ENCODE assay signal across 8 cellular contexts in the genomic region with DNA sequence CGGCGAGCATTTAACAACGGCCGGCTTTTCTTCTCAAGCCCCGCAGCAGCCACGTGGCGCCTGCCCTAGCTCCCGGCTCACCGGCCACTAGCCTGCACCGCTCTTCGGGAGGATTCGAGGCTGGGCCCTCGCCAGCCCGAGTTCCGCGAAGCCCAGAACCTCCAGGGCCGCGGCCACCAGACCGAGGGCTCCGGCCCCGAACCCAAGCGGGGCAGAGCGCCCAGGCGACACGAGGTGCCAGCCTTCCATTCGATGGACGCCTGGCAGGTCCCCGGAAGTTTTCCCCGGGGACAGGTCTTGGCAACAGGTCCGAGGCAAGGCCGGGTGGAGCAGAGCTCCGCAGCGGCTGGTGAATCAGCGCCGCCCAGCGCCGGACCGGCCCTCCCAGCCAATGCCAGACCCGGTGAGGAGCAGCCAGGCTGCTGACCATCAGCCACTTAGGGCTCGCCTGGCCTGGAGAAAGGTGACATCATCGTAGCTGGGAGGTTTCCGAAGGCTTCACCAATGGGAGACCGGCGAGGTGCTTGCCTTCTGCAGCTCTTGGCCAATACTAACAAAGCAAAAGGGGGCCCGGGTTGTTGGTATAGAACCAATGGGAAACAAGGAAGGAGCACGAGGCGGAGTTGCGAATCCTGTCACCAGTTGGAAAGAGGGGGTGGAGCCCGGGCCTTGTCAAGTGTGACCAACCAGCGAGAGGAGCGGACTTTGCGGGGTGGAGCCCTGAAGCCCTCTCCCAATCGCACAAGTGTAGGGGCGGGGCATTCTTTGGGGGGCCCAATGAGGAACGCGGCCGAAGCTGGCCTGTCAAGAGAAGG. TPM values are rescaled to one million over a fixed set of nuclear protein-coding genes. Genes with fewer than 3 reads are reported as not detected.
DNase-seq lines count a peak whose midpoint lies in the region; ATAC-seq and TF ChIP-seq lines count a peak whose summit lies in the region.

No MANE protein-coding gene starts in this region.

- peak; percentile 40; the same call in 1 of the 2 replicates for TF ChIP-seq CTCF in GM12874 (IDR thresholded peaks at IDR 0.05; ENCODE audit: insufficient read depth, low read depth, low read length)
- TF ChIP-seq CTCF in adrenal gland (IDR thresholded peaks at IDR 0.05) = peak in 2 of 6 experiments; percentile 4 to 9
- TF ChIP-seq CTCF in heart left ventricle (IDR thresholded peaks at IDR 0.05) = peak in 7 of 12 donors; percentile 12 to 51 (median 40)
- TF ChIP-seq CTCF in upper lobe of left lung (IDR thresholded peaks at IDR 0.05) = peak in 4 of 6 experiments; percentile 42 to 52 (median 48)

- TF ChIP-seq POLR2A in adrenal gland (IDR thresholded peaks at IDR 0.05) = peak; percentile 78 to 79
- TF ChIP-seq POLR2A in heart left ventricle (IDR thresholded peaks at IDR 0.05) = peak; percentile 62 to 75
- TF ChIP-seq POLR2A in upper lobe of left lung (IDR thresholded peaks at IDR 0.05) = peak in 3 of 4 donors; percentile 85 to 92 (median 89)

- H3K4me3 ChIP-seq in adrenal gland (peak overlapping the region; percentile 8 to 72 (median 58)), heart left ventricle (peak overlapping the region; percentile 66 to 88 (median 82)), upper lobe of left lung (peak overlapping the region; percentile 34 to 93 (median 87))

- ATAC-seq in HG02763 (IDR thresholded peaks at IDR 0.05; ENCODE audit: unreplicated experiment) = peak; percentile 85
- peak; percentile 95 to 98 (median 97) for ATAC-seq in heart left ventricle
- peak; percentile 96 to 99 for ATAC-seq in upper lobe of left lung (ENCODE audit: low FRiP score in 2 of 2)

- peaks cover 0 to 13% of the 10 kb centered on the region in 2 donors for H3K36me3 ChIP-seq in adrenal gland (replicated peaks in 1 of 2)
- peaks cover 0 to 58% (median 37%) of the 10 kb centered on the region in 9 donors for H3K36me3 ChIP-seq in heart left ventricle
- peaks cover under 1 to 22% (median 6%) of the 10 kb centered on the region in 4 donors for H3K36me3 ChIP-seq in upper lobe of left lung

- H3K9me3 ChIP-seq in adrenal gland (replicated peaks in 1 of 3) (no peaks in the 10 kb centered on the region), heart left ventricle (no peaks in the 10 kb centered on the region), upper lobe of left lung (no peaks in the 10 kb centered on the region)

- peak in 1 of 4 donors; percentile 71 for TF ChIP-seq EP300 in upper lobe of left lung (IDR thresholded peaks at IDR 0.05)

- peak; percentile 100 for DNase-seq in NCI-H1417 treated with DMSO at 0.1 percent for 48 hours (lab: John Stamatoyannopoulos, UW)
- DNase-seq in SW480 (ENCODE audit: low spot score) = peak; percentile 100
- DNase-seq in adrenal gland = peak; percentile 100
- peak; percentile 99 to 100 (median 100) for DNase-seq in heart left ventricle
- peak; percentile 100 for DNase-seq in pons (ENCODE audit: low spot score)
- DNase-seq in upper lobe of left lung = peak; percentile 98 to 100

- intact Hi-C loops in adrenal gland (cut with DNase I) = loop anchor here (5.0 to 10.0 kb wide), 4 partner anchors 150 to 233 kb away; no protein-coding TSS in a partner anchor
- intact Hi-C loops in heart left ventricle (cut with DNase I) = loop anchor here (1.0 to 10.0 kb wide), 17 partner anchors 153 to 390 kb away; a partner anchor contains a TSS

- H3K4me1 ChIP-seq in adrenal gland (replicated peaks in 1 of 2) (peaks cover 6 to 29% of the 10 kb centered on the region in 2 donors), heart left ventricle (peaks cover 0 to 56% (median 14%) of the 10 kb centered on the region in 12 donors), upper lobe of left lung (peaks cover 18 to 37% (median 29%) of the 10 kb centered on the region in 4 donors)

- 0% methylated on average over 20 to 57 of the region's 57 CpGs for WGBS in adrenal gland, 4 donors
- whole genome bisulfite sequencing in heart left ventricle, 4 donors = 0% methylated on average over 25 to 57 of the region's 57 CpGs
- WGBS in upper lobe of left lung, 2 donors = 0% methylated on average over 19 to 50 of the region's 57 CpGs

- peak overlapping the region; percentile 88 to 99 (median 95) for H3K27ac ChIP-seq in adrenal gland
- peak overlapping the region; percentile 71 to 99 (median 96) for H3K27ac ChIP-seq in heart left ventricle
- peak overlapping the region; percentile 91 to 100 (median 96) for H3K27ac ChIP-seq in upper lobe of left lung

- no peaks in the 10 kb centered on the region for H3K27me3 ChIP-seq in adrenal gland
- H3K27me3 ChIP-seq in heart left ventricle = no peaks in the 10 kb centered on the region
- H3K27me3 ChIP-seq in upper lobe of left lung = no peaks in the 10 kb centered on the region

RNA-seq across cellular contexts. Expression of a gene that starts 0.5 kb away (rescaled TPM):
- total RNA-seq in adrenal gland = 10 to 100 TPM in 3 of 8 donors, 1 to 10 TPM in 5; 5.8 to 12.1 (median 8.7) TPM
- polyA plus RNA-seq in adrenal gland = 1 to 10 TPM; 1.7 to 6.4 (median 2.5) TPM
- total RNA-seq in heart left ventricle = 10 to 100 TPM in 1 of 9 donors, 1 to 10 TPM in 8; 3.2 to 17.0 (median 5.1) TPM
- polyA plus RNA-seq in heart left ventricle = 1 to 10 TPM; 1.6 to 3.7 TPM
- 10 to 100 TPM; 16.3 to 94.3 (median 33.8) TPM for total RNA-seq in upper lobe of left lung

RNA-seq across cellular contexts. Expression of a gene that starts 20.7 kb away (rescaled TPM):
- total RNA-seq in adrenal gland (10 to 100 TPM; 35.2 to 67.4 (median 43.7) TPM), heart left ventricle (10 to 100 TPM; 48.4 to 75.4 (median 55.0) TPM), upper lobe of left lung (100 to 1,000 TPM in 2 of 6 donors, 10 to 100 TPM in 4; 32.7 to 120 (median 55.0) TPM)
- polyA plus RNA-seq in adrenal gland (10 to 100 TPM; 25.1 to 76.0 (median 46.7) TPM), heart left ventricle (10 to 100 TPM; 37.5 to 97.8 TPM)

RNA-seq across cellular contexts. Expression of a gene that starts 47.0 kb away (rescaled TPM):
- total RNA-seq in adrenal gland (1 to 10 TPM in 7 of 8 donors, under 1 TPM in 1; 0.61 to 5.6 (median 1.9) TPM), heart left ventricle (under 1 TPM in 8 of 9 donors, not detected in 1; 0.28 to 0.94 (median 0.56) TPM), upper lobe of left lung (1 to 10 TPM; 1.0 to 2.1 (median 1.4) TPM)
- polyA plus RNA-seq in adrenal gland (1 to 10 TPM in 2 of 3 donors, under 1 TPM in 1; 0.64 to 3.5 (median 2.8) TPM), heart left ventricle (1 to 10 TPM in 1 of 2 donors, under 1 TPM in 1; 0.50 to 1.4 TPM)

Comparison
In these comparisons a context has a peak if more than half of its experiments do, and no peak if none do; other contexts are left out.
1. Peak in every context shown above with its lines: DNase-seq, ATAC-seq, H3K4me3 ChIP-seq and H3K27ac ChIP-seq.